In genomic region chr1:41554746-41555145, GRCh38 we compare ENCODE assay signal across 6 cellular contexts.
DNase-seq lines count a peak whose midpoint lies in the region; ATAC-seq and TF ChIP-seq lines count a peak whose summit lies in the region.
"Not testable (repeated sequence)": the region's sequence is repeated elsewhere in the genome, so short reads cannot be mapped to it uniquely, and the experiment has no call there.

No MANE protein-coding gene starts in this region.

- not testable (repeated sequence) for H3K27me3 ChIP-seq in spleen (replicated peaks in 1 of 7); stomach

- intact Hi-C loops in posterior vena cava (cut with DNase I); spleen (cut with DNase I; ENCODE audit: low total_unique reads); stomach (cut with DNase I; ENCODE audit: low total_unique reads): not testable (repeated sequence)

- not testable (repeated sequence) for H3K9me3 ChIP-seq in spleen, stomach

- not testable (repeated sequence) for H3K4me3 ChIP-seq in spleen, stomach

- H3K27ac ChIP-seq in spleen, stomach: not testable (repeated sequence)

- TF ChIP-seq POLR2A in spleen (IDR thresholded peaks at IDR 0.05); stomach (IDR thresholded peaks at IDR 0.05): not testable (repeated sequence)

- TF ChIP-seq CTCF in spleen (IDR thresholded peaks at IDR 0.05 in 8 of 11, conservative IDR thresholded peaks at IDR 0.05 in 3 of 11); stomach (IDR thresholded peaks at IDR 0.05): not testable (repeated sequence)

- not testable (repeated sequence) for TF ChIP-seq EP300 in stomach (IDR thresholded peaks at IDR 0.05)

- H3K4me1 ChIP-seq in spleen, stomach: not testable (repeated sequence)

- H3K36me3 ChIP-seq in spleen, stomach: not testable (repeated sequence)

- ATAC-seq in left lobe of liver, result not testable (repeated sequence)

- WGBS in spleen, 5 donors, result 88 to 96% (median 93%) methylated on average over 3 to 5 of the region's 5 CpGs
- WGBS in stomach, 5 donors, result 74 to 100% (median 89%) methylated on average over 1 to 5 of the region's 5 CpGs

- DNase-seq in activated CD8-positive, alpha-beta memory T cell treated with anti-CD3 and anti-CD28 coated beads, Interleukin-2, amount 50 U/mL, for 48 hours, result peak; percentile 35
- DNase-seq in activated effector memory CD4-positive, alpha-beta T cell treated with anti-CD3 and anti-CD28 coated beads, Interleukin-2, amount 50 U/mL, for 16 hours, result peak; percentile 45
- DNase-seq in left lobe of liver (ENCODE audit: low spot score), result peak; percentile 16
- DNase-seq in posterior vena cava (ENCODE audit: low spot score), result peak; percentile 26
- DNase-seq in spleen, result peak; percentile 18
- peak; percentile 7 for DNase-seq in stomach
